Comparison of ENCODE assay signal across 5 cellular contexts in genomic region chrX:103359605-103360004, GRCh38. TPM values are rescaled to one million over a fixed set of nuclear protein-coding genes. Genes with fewer than 3 reads are reported as not detected.
"Had no signal": no experiment of that assay in that cellular context is flagged by ENCODE, and none has a peak within 500 bp of the region (broad histone marks: within the 10 kb centered on the region; RNA-seq: fewer than 3 reads in every experiment).

No MANE protein-coding gene starts in this region.

RNA-seq across cellular contexts. Expression of gene BEX3, which starts 16.7 kb away (rescaled TPM):
- total RNA-seq: HT-29 had no signal

RNA-seq across cellular contexts. Expression of gene TCEAL7, which starts 29.6 kb away (rescaled TPM):
- total RNA-seq: HepG2, HT-29, HT1080 had no signal
- polyA plus RNA-seq: HepG2, IgD-negative memory B cell had no signal

RNA-seq across cellular contexts. Expression of gene BEX2, which starts 48.8 kb away (rescaled TPM):
- total RNA-seq: HT-29, IMR-90 had no signal
